ENCODE assay signal across 13 cellular contexts in the genomic region with DNA sequence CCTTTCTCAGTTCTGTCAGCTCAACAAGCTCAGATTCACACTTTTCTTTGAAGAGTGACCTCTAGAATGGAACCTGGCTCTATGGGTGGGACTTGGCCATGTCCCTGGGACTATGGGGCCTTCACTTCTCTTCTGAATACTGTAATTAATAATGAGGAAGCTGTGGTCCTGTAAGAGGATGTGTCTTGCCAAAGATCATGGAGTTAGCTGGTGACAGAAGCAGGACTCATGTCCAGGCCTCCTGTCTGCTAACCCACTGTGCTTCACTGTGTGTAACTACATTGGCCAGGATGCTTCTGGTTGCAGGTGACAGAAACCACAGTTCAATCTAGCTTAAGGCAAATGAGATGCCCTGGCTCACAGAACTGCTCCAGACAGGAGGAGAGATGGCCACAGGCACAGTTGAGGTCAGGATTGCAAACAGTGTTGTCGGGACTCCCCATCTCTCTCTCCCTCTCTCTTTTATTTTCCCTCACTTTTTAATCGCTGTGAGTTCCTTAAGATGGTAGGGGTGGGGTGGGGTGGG. TPM values are rescaled to one million over a fixed set of nuclear protein-coding genes. Genes with fewer than 3 reads are reported as not detected.
DNase-seq lines count a peak whose midpoint lies in the region; ATAC-seq, FAIRE-seq and TF ChIP-seq lines count a peak whose summit lies in the region.
"Had no signal": no experiment of that assay in that cellular context is flagged by ENCODE, and none has a peak within 500 bp of the region (broad histone marks: within the 10 kb centered on the region; RNA-seq: fewer than 3 reads in every experiment).

No MANE protein-coding gene starts in this region.

- no peaks in the 10 kb centered on the region for H3K9me3 ChIP-seq in BLaER1 treated with 17β-estradiol and CSF1 and Interleukin-3, amounts not matched to agents 10 nM and 100 nM (replicated peaks in 1 of 11)
- H3K9me3 ChIP-seq in HepG2 (ENCODE audit: low read length) (no peaks in the 10 kb centered on the region), prostate gland (no peaks in the 10 kb centered on the region)

- no peaks in the 10 kb centered on the region for H3K79me2 ChIP-seq in HepG2 (ENCODE audit: insufficient read depth, low read length)

- TF ChIP-seq POLR2A in GM12892 (IDR thresholded peaks at IDR 0.05; ENCODE audit: low read depth, low read length) (no peak), HepG2 (IDR thresholded peaks at IDR 0.05; ENCODE audit: insufficient read depth in 1 of 2, low read depth in 2 of 2, low read length in 2 of 2) (no peak), prostate gland (IDR thresholded peaks at IDR 0.05) (no peak)

- TF ChIP-seq CTCF in HepG2 (CRISPR knock-in tag; IDR thresholded peaks at IDR 0.05) (no peak), prostate gland (IDR thresholded peaks at IDR 0.05) (no peak)

- peaks cover 17% of the 10 kb centered on the region for H3K36me3 Mint-ChIP-seq in T-helper 2 cell treated with Interferon-gamma antibody and Interleukin-4, amounts not matched to agents 5 μg/mL and 100 μg/mL, for 36 hours (ENCODE audit: low read depth)

- POLR2A ChIA-PET in HepG2 (lab: Yijun Ruan, JAX), result no interaction called here

- peak overlapping the region; percentile 94 for H3K4me3 Mint-ChIP-seq in T-helper 2 cell treated with Interferon-gamma antibody and Interleukin-4, amounts not matched to agents 5 μg/mL and 100 μg/mL, for 36 hours

- H3K27me3 ChIP-seq in BLaER1 treated with 17β-estradiol and CSF1 and Interleukin-3, amounts not matched to agents 10 nM and 100 nM, result no peaks in the 10 kb centered on the region
- H3K27me3 ChIP-seq in HepG2 (ENCODE audit: control insufficient read depth in 1 of 2, insufficient read depth in 2 of 2, low read length in 2 of 2) (no peaks in the 10 kb centered on the region), prostate gland (replicated peaks; ENCODE audit: insufficient read depth) (no peaks in the 10 kb centered on the region)

- no peak overlapping the region for H3K4me3 ChIP-seq in BLaER1 treated with 17β-estradiol and CSF1 and Interleukin-3, amounts not matched to agents 10 nM and 100 nM
- no peak overlapping the region for H3K4me3 ChIP-seq in HepG2 (replicated peaks in 1 of 3; ENCODE audit: insufficient read depth in 1 of 3, low read depth in 2 of 3, low read length in 3 of 3)
- H3K4me3 ChIP-seq in prostate gland, result no peak overlapping the region
- H3K4me3 ChIP-seq: PC-9 had no signal

- CTCF ChIA-PET in HepG2 (lab: Yijun Ruan, JAX; ENCODE audit: low intra/inter-chr PET ratio, low total read pairs), result no interaction called here

- intact Hi-C loops in HepG2 (cut with micrococcal nuclease; ENCODE audit: unreplicated experiment) (no loop called here), prostate gland (cut with DNase I) (no loop called here)

- H3K27me3 Mint-ChIP-seq in T-helper 2 cell treated with Interferon-gamma antibody and Interleukin-4, amounts not matched to agents 5 μg/mL and 100 μg/mL, for 36 hours (ENCODE audit: low read depth), result no peaks in the 10 kb centered on the region

- TF ChIP-seq EP300 in HepG2 (IDR thresholded peaks at IDR 0.05; ENCODE audit: low read depth in 2 of 2, low read length in 2 of 2), result no peak
- TF ChIP-seq EP300 in HepG2 (CRISPR knock-in tag; IDR thresholded peaks at IDR 0.05; ENCODE audit: borderline replicate concordance), result no peak

- H3K27ac ChIP-seq in BLaER1 treated with 17β-estradiol and CSF1 and Interleukin-3, amounts not matched to agents 10 nM and 100 nM, result no peak overlapping the region
- H3K27ac ChIP-seq in HepG2 (ENCODE audit: extremely low read length, insufficient read depth, low read length) (no peak overlapping the region), prostate gland (no peak overlapping the region)
- H3K27ac ChIP-seq: PC-9 had no signal

- H3K4me2 ChIP-seq in BLaER1 treated with 17β-estradiol and CSF1 and Interleukin-3, amounts not matched to agents 10 nM and 100 nM, result peak overlapping the region; percentile 15 to 81 (median 69); a peak in 20 of 22 replicates
- H3K4me2 ChIP-seq in HepG2 (ENCODE audit: low read depth, low read length), result no peak overlapping the region

- H3K9ac ChIP-seq in BLaER1 treated with 17β-estradiol and CSF1 and Interleukin-3, amounts not matched to agents 10 nM and 100 nM, result no peak overlapping the region
- H3K9ac ChIP-seq in HepG2 (ENCODE audit: insufficient read depth, low read depth, low read length), result no peak overlapping the region

- H3K4me1 ChIP-seq in BLaER1 treated with 17β-estradiol and CSF1 and Interleukin-3, amounts not matched to agents 10 nM and 100 nM, result peaks cover 32 to 56% (median 42%) of the 10 kb centered on the region in 10 experiments
- H3K4me1 ChIP-seq in HepG2 (ENCODE audit: insufficient read depth, low read length), result peaks cover 19% of the 10 kb centered on the region
- no peaks in the 10 kb centered on the region for H3K4me1 ChIP-seq in prostate gland (replicated peaks)

- peak overlapping the region; percentile 41 for H3K27ac Mint-ChIP-seq in T-helper 2 cell treated with Interferon-gamma antibody and Interleukin-4, amounts not matched to agents 5 μg/mL and 100 μg/mL, for 36 hours

- DNase-seq in GM12892 (ENCODE audit: insufficient read length), result no peak
- DNase-seq in T-helper 2 cell treated with Interferon-gamma antibody and Interleukin-4, amounts not matched to agents 5 μg/mL and 100 μg/mL, for 36 hours (ENCODE audit: low spot score), result no peak
- DNase-seq in HepG2 (ENCODE audit: low spot score), result no peak
- no peak for DNase-seq in stimulated activated CD8-positive, alpha-beta memory T cell treated with anti-CD3 and anti-CD28 coated beads, Interleukin-4, amount 100 ng/mL, for 48 hours
- DNase-seq in NCI-H128 (lab: John Stamatoyannopoulos, UW; ENCODE audit: unreplicated experiment), result no peak
- DNase-seq in prostate gland (ENCODE audit: low spot score), result no peak
- DNase-seq: C1 segment of cervical spinal cord, NCI-H2107, PC-9, T1000 had no signal

- H3K9me3 Mint-ChIP-seq in T-helper 2 cell treated with Interferon-gamma antibody and Interleukin-4, amounts not matched to agents 5 μg/mL and 100 μg/mL, for 36 hours, result no peaks in the 10 kb centered on the region

- FAIRE-seq in GM12892 (lab: Jason Lieb, UNC), result peak; percentile 36
- FAIRE-seq in HepG2 (lab: Jason Lieb, UNC), result peak; percentile 32
- FAIRE-seq: colon had no signal

- no peak for TF ChIP-seq RAD21 in HepG2 (CRISPR knock-in tag; IDR thresholded peaks at IDR 0.05)

- in situ Hi-C loops in HepG2 (cut with HindIII; ENCODE audit: extremely low pct_ligation_motif_present, low pct_unique_long_range_greater_than_20kb), result loop anchor here (25.0 kb wide), 1 partner anchor 734 kb away; no protein-coding TSS in a partner anchor

- BruUV-seq in HepG2 (replicated peaks; lab: Mats Ljungman, UMichigan), result no TSS peak

- no peaks in the 10 kb centered on the region; a peak in 2 of 22 replicates for H3K36me3 ChIP-seq in BLaER1 treated with 17β-estradiol and CSF1 and Interleukin-3, amounts not matched to agents 10 nM and 100 nM
- H3K36me3 ChIP-seq in HepG2 (replicated peaks in 1 of 2; ENCODE audit: control insufficient read depth in 1 of 2, insufficient read depth in 2 of 2, low read length in 2 of 2) (peaks cover 0 to 3% of the 10 kb centered on the region in 2 experiments; a peak in 1 of 5 replicates), prostate gland (no peaks in the 10 kb centered on the region)

- WGBS in HepG2 (ENCODE audit: low lambda C conversion rate), result 81% methylated on average over 2 of the region's 2 CpGs
- WGBS in prostate gland, result 46% methylated on average over 2 of the region's 2 CpGs

- ATAC-seq in HepG2 (no peak), GM21786 (IDR thresholded peaks at IDR 0.05; ENCODE audit: unreplicated experiment) (no peak)

- peaks cover 45% of the 10 kb centered on the region for H3K4me1 Mint-ChIP-seq in T-helper 2 cell treated with Interferon-gamma antibody and Interleukin-4, amounts not matched to agents 5 μg/mL and 100 μg/mL, for 36 hours (ENCODE audit: low read depth)

- H2AFZ ChIP-seq in HepG2 (ENCODE audit: low read length), result no peak overlapping the region
- H2AFZ ChIP-seq: PC-9 had no signal

- H4K20me1 ChIP-seq in BLaER1 treated with 17β-estradiol and CSF1 and Interleukin-3, amounts not matched to agents 10 nM and 100 nM, result peaks cover 0 to 13% (median 0%) of the 10 kb centered on the region in 11 experiments; a peak in 2 of 22 replicates
- H4K20me1 ChIP-seq in HepG2 (ENCODE audit: insufficient read depth, low read length), result no peaks in the 10 kb centered on the region

TF ChIP-seq in HepG2, 621 proteins besides CTCF, POLR2A, EP300 and RAD21 (continues in another document):
- TF ChIP-seq ZNF572 (CRISPR knock-in tag; IDR thresholded peaks at IDR 0.05), result no peak

RNA-seq across cellular contexts. Expression of a gene that starts 3.1 kb away (rescaled TPM):
- polyA plus RNA-seq in GM12892 (2012; ENCODE audit: missing spikeins), result 17.7 TPM
- total RNA-seq in HepG2 (2016; rRNA removed; fragmentation: Illumina TruSeq; extraction: Trizol), result 11.1 and 11.3 TPM in 2 replicates
- 4.9 and 6.2 TPM in 2 replicates for total RNA-seq in HepG2 (2016; cell fraction: cytosol; rRNA removed; fragmentation: Illumina TruSeq; extraction: Trizol; ENCODE audit: low read depth)
- 10.8 and 10.9 TPM in 2 replicates for total RNA-seq in HepG2 (2016; cell fraction: insoluble cytoplasmic fraction; rRNA removed; fragmentation: Illumina TruSeq; extraction: Trizol)
- total RNA-seq in HepG2 (2016; cell fraction: membrane; rRNA removed; fragmentation: Illumina TruSeq; extraction: Trizol), result 6.2 and 6.4 TPM in 2 replicates
- total RNA-seq in HepG2 (2016; cell fraction: nucleus; rRNA removed; fragmentation: Illumina TruSeq; extraction: Trizol), result 11.7 and 14.6 TPM in 2 replicates
- polyA plus RNA-seq in HepG2 (2011; rRNA removed), result 8.9 and 9.1 TPM in 2 replicates
- 5.0 and 5.7 TPM in 2 replicates for polyA plus RNA-seq in HepG2 (2011; cell fraction: cytosol; rRNA removed)
- 20.2 and 23.1 TPM in 2 replicates for polyA plus RNA-seq in HepG2 (2011; cell fraction: nucleus; rRNA removed)
- 6.0 and 7.7 TPM in 2 replicates for polyA plus RNA-seq in HepG2 (2012)
- 0.63 and 0.69 TPM in 2 replicates for polyA plus RNA-seq in HepG2 (2016; cell fraction: cytosol; fragmentation: Illumina TruSeq; extraction: Trizol; ENCODE audit: low read depth)
- 9.7 and 9.8 TPM in 2 replicates for polyA plus RNA-seq in HepG2 (2016; cell fraction: insoluble cytoplasmic fraction; fragmentation: Illumina TruSeq; extraction: Trizol; ENCODE audit: low read depth)
- 2.2 and 2.4 TPM in 2 replicates for polyA plus RNA-seq in HepG2 (2016; cell fraction: membrane; fragmentation: Illumina TruSeq; extraction: Trizol; ENCODE audit: low read depth)
- polyA plus RNA-seq in HepG2 (2016; cell fraction: nucleus; fragmentation: Illumina TruSeq; extraction: Trizol; ENCODE audit: insufficient read depth, low read depth), result 22.9 and 26.7 TPM in 2 replicates
- polyA minus RNA-seq in HepG2 (2011; rRNA and poly(A)+ RNA removed; ENCODE audit: low replicate concordance), result 8.6 and 32.8 TPM in 2 replicates
- 6.1 and 9.3 TPM in 2 replicates for polyA minus RNA-seq in HepG2 (2011; cell fraction: cytosol; rRNA and poly(A)+ RNA removed)
- polyA minus RNA-seq in HepG2 (2011; cell fraction: nucleus; rRNA and poly(A)+ RNA removed), result 16.8 and 20.5 TPM in 2 replicates
- 10 to 100 TPM; 35.0 to 37.3 TPM for total RNA-seq in prostate gland
